15 cellular contexts compared by ENCODE assay signal in genomic region chr13:102879793-102880499, GRCh38.
"Had no signal": no experiment of that assay in that cellular context is flagged by ENCODE, and none has a peak within 500 bp of the region (broad histone marks: within the 10 kb centered on the region; RNA-seq: fewer than 3 reads in every experiment).

No MANE protein-coding gene starts in this region.

- H3K4me1 ChIP-seq: gastroesophageal sphincter, right lobe of liver, thyroid gland had no signal

- H3K27me3 ChIP-seq: gastroesophageal sphincter, hepatocyte, right lobe of liver, thyroid gland had no signal

- DNase-seq: activated B cell treated with CpG ODN at 0.5 μM for 24 hours; activated CD4-positive, alpha-beta T cell treated with anti-CD3 and anti-CD28 coated beads, Interleukin-2, amount 10 ng/mL, durations not matched to agents 24 days and 14 days; activated naive CD8-positive, alpha-beta T cell treated with anti-CD3 and anti-CD28 coated beads, Interleukin-2, amount 10 ng/mL, durations not matched to agents 7 days and 5 days; aorta; endodermal cell; erythroblast; mesendoderm; nephron progenitor cell; right lobe of liver; stimulated activated CD4-positive, alpha-beta T cell treated with anti-CD3 and anti-CD28 coated beads, Interleukin-1b, Interleukin-23, amount 100 ng/mL, for 48 hours; SW 1271; thyroid gland had no signal

- H3K4me3 ChIP-seq: gastroesophageal sphincter, hepatocyte, right lobe of liver, thyroid gland had no signal

- ATAC-seq: gastroesophageal sphincter; right lobe of liver; stimulated activated effector memory CD8-positive, alpha-beta T cell treated with anti-CD3 and anti-CD28 coated beads, Interleukin-12 subunit alpha, Interleukin-12 subunit beta, amount 100 ng/mL, for 72 hours had no signal

- H3K27ac ChIP-seq: gastroesophageal sphincter, hepatocyte, right lobe of liver, thyroid gland had no signal

- H3K9me3 ChIP-seq: gastroesophageal sphincter, right lobe of liver, thyroid gland had no signal
